In genomic region chr4:48249378-48249777, GRCh38 we compare ENCODE assay signal across 1 cellular context.
TF ChIP-seq lines count a peak whose summit lies in the region.

No MANE protein-coding gene starts in this region.

TF ChIP-seq in GM12878, 131 proteins besides CTCF, POLR2A, EP300 and RAD21 (continued from another document):
- TF ChIP-seq, protein P1, sequence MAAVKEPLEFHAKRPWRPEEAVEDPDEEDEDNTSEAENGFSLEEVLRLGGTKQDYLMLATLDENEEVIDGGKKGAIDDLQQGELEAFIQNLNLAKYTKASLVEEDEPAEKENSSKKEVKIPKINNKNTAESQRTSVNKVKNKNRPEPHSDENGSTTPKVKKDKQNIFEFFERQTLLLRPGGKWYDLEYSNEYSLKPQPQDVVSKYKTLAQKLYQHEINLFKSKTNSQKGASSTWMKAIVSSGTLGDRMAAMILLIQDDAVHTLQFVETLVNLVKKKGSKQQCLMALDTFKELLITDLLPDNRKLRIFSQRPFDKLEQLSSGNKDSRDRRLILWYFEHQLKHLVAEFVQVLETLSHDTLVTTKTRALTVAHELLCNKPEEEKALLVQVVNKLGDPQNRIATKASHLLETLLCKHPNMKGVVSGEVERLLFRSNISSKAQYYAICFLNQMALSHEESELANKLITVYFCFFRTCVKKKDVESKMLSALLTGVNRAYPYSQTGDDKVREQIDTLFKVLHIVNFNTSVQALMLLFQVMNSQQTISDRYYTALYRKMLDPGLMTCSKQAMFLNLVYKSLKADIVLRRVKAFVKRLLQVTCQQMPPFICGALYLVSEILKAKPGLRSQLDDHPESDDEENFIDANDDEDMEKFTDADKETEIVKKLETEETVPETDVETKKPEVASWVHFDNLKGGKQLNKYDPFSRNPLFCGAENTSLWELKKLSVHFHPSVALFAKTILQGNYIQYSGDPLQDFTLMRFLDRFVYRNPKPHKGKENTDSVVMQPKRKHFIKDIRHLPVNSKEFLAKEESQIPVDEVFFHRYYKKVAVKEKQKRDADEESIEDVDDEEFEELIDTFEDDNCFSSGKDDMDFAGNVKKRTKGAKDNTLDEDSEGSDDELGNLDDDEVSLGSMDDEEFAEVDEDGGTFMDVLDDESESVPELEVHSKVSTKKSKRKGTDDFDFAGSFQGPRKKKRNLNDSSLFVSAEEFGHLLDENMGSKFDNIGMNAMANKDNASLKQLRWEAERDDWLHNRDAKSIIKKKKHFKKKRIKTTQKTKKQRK (IDR thresholded peaks at IDR 0.05; ENCODE audit: low read depth, low read length), result no peak
- TF ChIP-seq PAX5 (IDR thresholded peaks at IDR 0.05; ENCODE audit: borderline replicate concordance, low read depth, low read length) (no peak), LARP7 (IDR thresholded peaks at IDR 0.05) (no peak), ATF3 (IDR thresholded peaks at IDR 0.05; ENCODE audit: borderline replicate concordance, extremely low read depth, low read depth, low read length) (no peak), TCF7 (IDR thresholded peaks at IDR 0.05; ENCODE audit: borderline replicate concordance) (no peak), TCF12 (IDR thresholded peaks at IDR 0.05; ENCODE audit: low read depth, low read length) (no peak), EED (IDR thresholded peaks at IDR 0.05; ENCODE audit: low read depth) (no peak), NR2C2 (IDR thresholded peaks at IDR 0.05; ENCODE audit: borderline replicate concordance, control insufficient read depth, insufficient read length, low read depth) (no peak), KAT2A (conservative IDR thresholded peaks at IDR 0.05; ENCODE audit: control insufficient read depth, low read depth, low read length) (no peak), RAD51 (IDR thresholded peaks at IDR 0.05) (no peak), CBX3 (IDR thresholded peaks at IDR 0.05; ENCODE audit: borderline replicate concordance, low read depth) (no peak), ZBED1 (IDR thresholded peaks at IDR 0.05; ENCODE audit: borderline replicate concordance) (no peak), ZNF274 (IDR thresholded peaks at IDR 0.05; ENCODE audit: insufficient read depth, insufficient read length) (no peak)
- TF ChIP-seq, protein P2, sequence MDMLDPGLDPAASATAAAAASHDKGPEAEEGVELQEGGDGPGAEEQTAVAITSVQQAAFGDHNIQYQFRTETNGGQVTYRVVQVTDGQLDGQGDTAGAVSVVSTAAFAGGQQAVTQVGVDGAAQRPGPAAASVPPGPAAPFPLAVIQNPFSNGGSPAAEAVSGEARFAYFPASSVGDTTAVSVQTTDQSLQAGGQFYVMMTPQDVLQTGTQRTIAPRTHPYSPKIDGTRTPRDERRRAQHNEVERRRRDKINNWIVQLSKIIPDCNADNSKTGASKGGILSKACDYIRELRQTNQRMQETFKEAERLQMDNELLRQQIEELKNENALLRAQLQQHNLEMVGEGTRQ (IDR thresholded peaks at IDR 0.05; ENCODE audit: borderline replicate concordance, low read depth, low read length), result no peak
